28 cellular contexts compared by ENCODE assay signal in the genomic region with DNA sequence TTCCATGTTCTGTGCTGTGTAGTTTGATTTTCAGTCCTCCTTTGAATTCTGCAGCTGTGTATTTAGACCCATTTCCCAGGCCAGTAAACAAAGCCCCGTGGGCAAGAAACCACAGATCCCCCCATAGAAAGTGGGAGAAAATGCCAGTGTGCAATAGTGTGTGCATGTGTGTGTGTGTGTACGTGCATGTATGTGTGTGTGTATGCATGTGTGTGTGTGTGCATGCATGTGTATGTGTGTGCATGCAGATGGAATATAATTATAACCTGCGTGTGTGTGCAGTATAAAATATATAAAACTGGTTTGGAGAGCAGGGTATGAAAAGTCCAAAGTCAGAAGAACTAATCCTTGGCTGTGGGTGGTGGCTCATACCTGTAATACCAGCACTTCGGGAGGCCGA.
"Had no signal": no experiment of that assay in that cellular context is flagged by ENCODE, and none has a peak within 500 bp of the region (broad histone marks: within the 10 kb centered on the region; RNA-seq: fewer than 3 reads in every experiment).

No MANE protein-coding gene starts in this region.

- H3K9me3 ChIP-seq: colonic mucosa, esophagus squamous epithelium, gastrocnemius medialis, heart right ventricle, left lung, lower lobe of right lung, mucosa of descending colon had no signal

- H3K27ac Mint-ChIP-seq: dendritic cell treated with granulocyte-macrophage colony-stimulating factor and Interleukin-4, amounts not matched to agents 40 ng/mL and 50 ng/mL, for 4 days; effector memory CD8-positive, alpha-beta T cell; endodermal cell; mesothelial cell of epicardium; naive B cell had no signal

- H3K27me3 ChIP-seq: colonic mucosa, esophagus squamous epithelium, gastrocnemius medialis, heart right ventricle had no signal

- ATAC-seq: effector memory CD8-positive, alpha-beta T cell; esophagus mucosa; gastrocnemius medialis; heart right ventricle; left cardiac atrium; left lung; left ventricle myocardium superior; lower lobe of right lung; mucosa of descending colon had no signal

- H3K36me3 Mint-ChIP-seq: mesothelial cell of epicardium had no signal

- H3K36me3 ChIP-seq: colonic mucosa, esophagus squamous epithelium, gastrocnemius medialis, heart right ventricle, left lung, lower lobe of right lung had no signal

- H3K9me3 Mint-ChIP-seq: dendritic cell treated with granulocyte-macrophage colony-stimulating factor and Interleukin-4, amounts not matched to agents 40 ng/mL and 50 ng/mL, for 4 days; effector memory CD8-positive, alpha-beta T cell; endodermal cell; mesothelial cell of epicardium had no signal

- H3K27me3 Mint-ChIP-seq: effector memory CD8-positive, alpha-beta T cell; naive B cell had no signal

- FAIRE-seq: endometrium, islet of Langerhans, keratinocyte had no signal

- H3K27ac ChIP-seq: colonic mucosa, epithelial cell of prostate, esophagus squamous epithelium, gastrocnemius medialis, heart right ventricle, left lung, lower lobe of right lung had no signal

- H3K4me3 Mint-ChIP-seq: dendritic cell treated with granulocyte-macrophage colony-stimulating factor and Interleukin-4, amounts not matched to agents 40 ng/mL and 50 ng/mL, for 4 days; effector memory CD8-positive, alpha-beta T cell; endodermal cell; mesothelial cell of epicardium; naive B cell had no signal

- DNase-seq: colonic mucosa; cortex of kidney; effector CD8-positive, alpha-beta T cell; effector memory CD8-positive, alpha-beta T cell; endodermal cell; erythroblast; esophagus squamous epithelium; foreskin fibroblast; foreskin melanocyte; gastrocnemius medialis; glutamatergic neuron; head of caudate nucleus; heart right ventricle; hippocampal formation; left cardiac atrium; left lung; left ventricle myocardium superior; lower lobe of right lung; mesenchymal stem cell; mucosa of descending colon; naive B cell had no signal

- H3K4me1 ChIP-seq: colonic mucosa, gastrocnemius medialis, left lung, lower lobe of right lung had no signal

- H3K4me3 ChIP-seq: colonic mucosa, esophagus squamous epithelium, gastrocnemius medialis, heart right ventricle, left lung, lower lobe of right lung, mucosa of descending colon had no signal
